Comparison of ENCODE assay signal across 10 cellular contexts in the genomic region with DNA sequence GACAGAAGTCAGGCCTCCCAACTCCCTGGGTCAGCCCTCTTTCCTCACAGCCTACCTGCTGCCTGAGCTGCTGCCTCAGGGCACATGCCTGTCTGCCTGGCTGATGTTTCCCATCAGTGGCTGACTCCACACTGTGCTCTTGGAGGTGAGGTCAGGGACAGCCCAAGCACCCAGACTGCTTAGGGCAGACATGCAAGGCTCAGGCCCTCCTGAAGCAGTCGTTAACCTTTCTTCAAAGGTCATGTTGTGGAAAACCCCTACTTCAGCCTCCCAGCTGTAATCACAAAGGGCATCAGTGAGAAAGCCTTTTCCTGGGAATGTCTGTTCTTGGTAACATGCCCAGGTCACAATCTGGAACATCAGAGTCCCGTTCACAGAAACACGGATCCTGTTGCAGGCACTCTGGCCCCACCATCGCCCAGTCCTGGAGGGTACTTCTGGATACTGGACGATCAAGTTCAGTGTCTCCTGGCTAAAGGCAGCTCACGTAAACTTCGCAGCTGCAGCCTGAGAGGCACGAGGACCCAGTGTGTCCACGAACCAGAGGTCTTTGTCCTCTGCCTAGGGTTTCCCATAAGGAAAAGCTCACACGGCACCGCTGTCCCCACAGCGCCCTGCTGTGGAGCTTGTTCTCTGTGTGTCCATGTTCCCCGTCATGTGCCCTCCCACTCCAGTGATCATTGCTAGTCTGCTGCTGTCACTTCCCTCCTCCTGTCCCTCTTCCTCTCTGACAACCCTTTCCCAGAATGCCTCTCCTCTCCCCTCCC. TPM values are rescaled to one million over a fixed set of nuclear protein-coding genes. Genes with fewer than 3 reads are reported as not detected.
DNase-seq lines count a peak whose midpoint lies in the region; ATAC-seq and TF ChIP-seq lines count a peak whose summit lies in the region.
"Had no signal": no experiment of that assay in that cellular context is flagged by ENCODE, and none has a peak within 500 bp of the region (broad histone marks: within the 10 kb centered on the region; RNA-seq: fewer than 3 reads in every experiment).

No MANE protein-coding gene starts in this region.

- ATAC-seq in SK-N-SH treated with all-trans-retinoic acid at 6 μM for 48 hours (peak; percentile 53; the same call in 2 of the 3 replicates), HG03342 (IDR thresholded peaks at IDR 0.05; ENCODE audit: unreplicated experiment) (no peak), HG03175 (IDR thresholded peaks at IDR 0.05; ENCODE audit: unreplicated experiment) (no peak), HG03571 (IDR thresholded peaks at IDR 0.05; ENCODE audit: unreplicated experiment) (no peak)

- intact Hi-C loops in left ventricle myocardium inferior (cut with micrococcal nuclease): no loop called here

- no peak overlapping the region for H3K9ac ChIP-seq in GM23248

- H3K27ac ChIP-seq in GM23248 (no peak overlapping the region), left ventricle myocardium inferior (replicated peaks) (peak overlapping the region; percentile 17)

- no peaks in the 10 kb centered on the region for H3F3A ChIP-seq in GM23248 (ENCODE audit: insufficient read depth)

- no peaks in the 10 kb centered on the region for H3K9me2 ChIP-seq in GM23248 (ENCODE audit: insufficient read depth)

- 0 out of 2 replicates have a peak, but pooled peaks cover 4% of the 10 kb centered on the region for H3K4me1 ChIP-seq in GM23248 (ENCODE audit: insufficient read depth)
- peaks cover 21% of the 10 kb centered on the region for H3K4me1 ChIP-seq in left ventricle myocardium inferior

- no peak overlapping the region for H3K4me2 ChIP-seq in GM23248 (ENCODE audit: unreplicated experiment)

- H3K36me3 ChIP-seq in GM23248 (ENCODE audit: low read depth) (no peaks in the 10 kb centered on the region), left ventricle myocardium inferior (no peaks in the 10 kb centered on the region)

- H3K9me3 ChIP-seq in GM23248 (ENCODE audit: low read depth) (no peaks in the 10 kb centered on the region), left ventricle myocardium inferior (replicated peaks) (no peaks in the 10 kb centered on the region)

- H3K4me3 ChIP-seq in GM23248 (no peak overlapping the region), left ventricle myocardium inferior (no peak overlapping the region)

- in situ Hi-C loops in GM23248 (cut with MboI): no loop called here

- H3K27me3 ChIP-seq in GM23248 (replicated peaks; ENCODE audit: insufficient read depth) (no peaks in the 10 kb centered on the region), left ventricle myocardium inferior (ENCODE audit: low read depth) (no peaks in the 10 kb centered on the region)

- H3K79me2 ChIP-seq in GM23248 (ENCODE audit: insufficient read depth): no peaks in the 10 kb centered on the region

- H2AFZ ChIP-seq in GM23248: no peak overlapping the region

- H4K20me1 ChIP-seq in GM23248 (ENCODE audit: insufficient read depth): no peaks in the 10 kb centered on the region

- WGBS in GM23248 (ENCODE audit: low coverage in 1 of 2, low lambda C conversion rate in 2 of 2, missing lambda C conversion rate in 2 of 2), 2 experiments: 64 to 65% methylated on average over 13 of the region's 13 CpGs

- DNase-seq in GM23248 (peak; percentile 23), left ventricle myocardium inferior (no peak), putamen (ENCODE audit: low spot score) (peak; percentile 92), amniotic stem cell (lab: John Stamatoyannopoulos, UW) (no peak)
- DNase-seq: GDM1, NCI-H1105 treated with DMSO at 0.1 percent for 48 hours had no signal

- TF ChIP-seq CTCF in left ventricle myocardium inferior (IDR thresholded peaks at IDR 0.05; ENCODE audit: borderline replicate concordance): no peak

TF ChIP-seq in SK-N-SH treated with all-trans-retinoic acid at 6 μM for 48 hours, 23 proteins besides CTCF, POLR2A, EP300 and RAD21:
- TF ChIP-seq ZNF70 (CRISPR knock-in tag; IDR thresholded peaks at IDR 0.05): peak; percentile 50; the same call in 1 of the 2 replicates
- no peak for TF ChIP-seq PPARA (CRISPR knock-in tag; IDR thresholded peaks at IDR 0.05; ENCODE audit: borderline replicate concordance)

RNA-seq across cellular contexts. Expression of a gene that starts 54.9 kb away (rescaled TPM):
- under 0.01 TPM in 1 of 2 replicates, not detected in the other for total RNA-seq in GM23248 (2014; rRNA removed; shearing (Covaris generic))
- polyA plus RNA-seq in GM23248 (2016; fragmentation: Nextera tagmentation; extraction: Ambion mirVana): 0.18 TPM in 1 of 2 replicates, not detected in the other
- total RNA-seq in left ventricle myocardium inferior: 15.4 TPM

Comparison
In these comparisons a context has a peak if more than half of its experiments do, and no peak if none do; other contexts are left out.
1. DNase-seq: peak in GM23248 (single experiment) and putamen (single experiment); none in left ventricle myocardium inferior (single experiment) and amniotic stem cell (single experiment).
2. RNA of a gene that starts 54.9 kb away (total RNA-seq): 15.4 TPM in left ventricle myocardium inferior (single experiment); under 0.01 TPM in GM23248; every median in the first group is over 10 times any median in the second.